Comparison of ENCODE assay signal across 1 cellular context in genomic region chr4:112705891-112706839, GRCh38.
TF ChIP-seq lines count a peak whose summit lies in the region.

No MANE protein-coding gene starts in this region.

TF ChIP-seq in HEK293, 187 proteins besides CTCF, POLR2A, EP300 and RAD21 (continued from another document):
- peak; percentile 35 for TF ChIP-seq ZBTB11 (tag by site-specific recombination; conservative IDR thresholded peaks at IDR 0.05; ENCODE audit: low read depth)
- TF ChIP-seq ZNF366 (tag by site-specific recombination; conservative IDR thresholded peaks at IDR 0.05), result peak; percentile 22; the same call in 1 of the 2 replicates
- peak; percentile 57 for TF ChIP-seq SP3 (tag by site-specific recombination; IDR thresholded peaks at IDR 0.05)
- peak; percentile 82 for TF ChIP-seq OVOL3 (tag by site-specific recombination; IDR thresholded peaks at IDR 0.05)
- TF ChIP-seq KLF9 (tag by site-specific recombination; IDR thresholded peaks at IDR 0.05; ENCODE audit: low read depth), result peak; percentile 67
- TF ChIP-seq ZNF692 (tag by site-specific recombination; IDR thresholded peaks at IDR 0.05), result peak; percentile 39; the same call in 1 of the 2 replicates
- TF ChIP-seq ZNF2 (tag by site-specific recombination; IDR thresholded peaks at IDR 0.05), result peak; percentile 64; the same call in 1 of the 2 replicates
- TF ChIP-seq KLF1 (tag by site-specific recombination; IDR thresholded peaks at IDR 0.05), result peak; percentile 64
- peak; percentile 23; the same call in 1 of the 2 replicates for TF ChIP-seq ZIC2 (tag by site-specific recombination; IDR thresholded peaks at IDR 0.05)
- peak; percentile 86 for TF ChIP-seq GLIS2 (tag by site-specific recombination; IDR thresholded peaks at IDR 0.05)
- peak; percentile 54 for TF ChIP-seq GLIS1 (tag by site-specific recombination; IDR thresholded peaks at IDR 0.05)
- 0 out of 2 replicates have a peak, but pooled peaks have one; percentile 23 for TF ChIP-seq EGR2 (tag by site-specific recombination; IDR thresholded peaks at IDR 0.05; ENCODE audit: low read depth)
- 0 out of 2 replicates have a peak, but pooled peaks have one; percentile 43 for TF ChIP-seq ZNF24 (tag by site-specific recombination; IDR thresholded peaks at IDR 0.05)
- peak; percentile 70 for TF ChIP-seq SCRT2 (tag by site-specific recombination; IDR thresholded peaks at IDR 0.05)
- peak; percentile 86; the same call in 1 of the 2 replicates for TF ChIP-seq ZBTB1 (tag by site-specific recombination; IDR thresholded peaks at IDR 0.05)
- peak; percentile 88 for TF ChIP-seq ZNF777 (tag by site-specific recombination; IDR thresholded peaks at IDR 0.05; ENCODE audit: borderline replicate concordance)
- TF ChIP-seq KLF8 (tag by site-specific recombination; IDR thresholded peaks at IDR 0.05), result peak; percentile 79
- 0 out of 2 replicates have a peak, but pooled peaks have one; percentile 52 for TF ChIP-seq TRIM28 (IDR thresholded peaks at IDR 0.05; ENCODE audit: borderline replicate concordance, low read length)
- 0 out of 2 replicates have a peak, but pooled peaks have one; percentile 38 for TF ChIP-seq ZNF843 (tag by site-specific recombination; IDR thresholded peaks at IDR 0.05)
- peak; percentile 15; the same call in 1 of the 2 replicates for TF ChIP-seq ZNF146 (tag by site-specific recombination; IDR thresholded peaks at IDR 0.05)
- TF ChIP-seq ZEB2 (tag by site-specific recombination; IDR thresholded peaks at IDR 0.05), result peak; percentile 31; the same call in 1 of the 2 replicates
- TF ChIP-seq PRDM10 (tag by site-specific recombination; IDR thresholded peaks at IDR 0.05), result peak; percentile 55; the same call in 1 of the 2 replicates
- TF ChIP-seq ZNF335 (tag by site-specific recombination; conservative IDR thresholded peaks at IDR 0.05), result peak; percentile 83
- TF ChIP-seq PATZ1 (tag by site-specific recombination; IDR thresholded peaks at IDR 0.05), result peak; percentile 92
- TF ChIP-seq SP2 (tag by site-specific recombination; IDR thresholded peaks at IDR 0.05), result peak; percentile 42
- TF ChIP-seq KLF16 (tag by site-specific recombination; IDR thresholded peaks at IDR 0.05), result peak; percentile 76; the same call in 1 of the 2 replicates
- peak; percentile 42; the same call in 1 of the 2 replicates for TF ChIP-seq ZNF629 (tag by site-specific recombination; IDR thresholded peaks at IDR 0.05)
- peak; percentile 64 for TF ChIP-seq KLF17 (tag by site-specific recombination; IDR thresholded peaks at IDR 0.05)
- 0 out of 2 replicates have a peak, but pooled peaks have one; percentile 42 for TF ChIP-seq ZFP37 (tag by site-specific recombination; IDR thresholded peaks at IDR 0.05)
- TF ChIP-seq ZXDB (tag by site-specific recombination; IDR thresholded peaks at IDR 0.05), result peak; percentile 50
- TF ChIP-seq ZNF398 (tag by site-specific recombination; IDR thresholded peaks at IDR 0.05), result peak; percentile 53
- TF ChIP-seq ZNF18 (tag by site-specific recombination; IDR thresholded peaks at IDR 0.05), result peak; percentile 56
